ENCODE assay signal across 15 cellular contexts in genomic region chr7:1616741-1617140, GRCh38. TPM values are rescaled to one million over a fixed set of nuclear protein-coding genes. Genes with fewer than 3 reads are reported as not detected.
DNase-seq lines count a peak whose midpoint lies in the region; ATAC-seq and TF ChIP-seq lines count a peak whose summit lies in the region.
"Had no signal": no experiment of that assay in that cellular context is flagged by ENCODE, and none has a peak within 500 bp of the region (broad histone marks: within the 10 kb centered on the region; RNA-seq: fewer than 3 reads in every experiment).

No MANE protein-coding gene starts in this region.

- peaks cover 4% of the 10 kb centered on the region; the same call in 1 of the 2 replicates for H4K20me1 ChIP-seq in IMR-90 (ENCODE audit: insufficient read depth, low read length)

- H2BK120ac ChIP-seq in IMR-90 (ENCODE audit: low read depth, low read length): no peak overlapping the region

- no peak overlapping the region for H4K91ac ChIP-seq in IMR-90 (ENCODE audit: insufficient read depth, low read depth, low read length)

- H3K27me3 ChIP-seq in IMR-90 (ENCODE audit: control insufficient read depth, insufficient read depth, low read length) (peaks cover 2% of the 10 kb centered on the region; the same call in 1 of the 2 replicates), SJCRH30 (no peaks in the 10 kb centered on the region)
- H3K27me3 ChIP-seq: BE2C had no signal

- H3K9me3 Mint-ChIP-seq in stimulated activated naive CD8-positive, alpha-beta T cell treated with anti-CD3 and anti-CD28 coated beads, Interleukin-15, amount 100 ng/mL, for 72 hours: peaks cover 4 to 18% of the 10 kb centered on the region in 2 donors

- H3K9me1 ChIP-seq in IMR-90 (ENCODE audit: insufficient read depth, low read length): no peaks in the 10 kb centered on the region

- H3K4me1 ChIP-seq in IMR-90 (ENCODE audit: control insufficient read depth, insufficient read depth, low read length): peaks cover 2% of the 10 kb centered on the region
- no peaks in the 10 kb centered on the region for H3K4me1 ChIP-seq in SJCRH30
- H3K4me1 ChIP-seq: BE2C had no signal

- H3K18ac ChIP-seq in IMR-90 (ENCODE audit: low read depth, low read length): no peak overlapping the region

- no peak overlapping the region for H3K56ac ChIP-seq in IMR-90 (ENCODE audit: extremely low read depth, insufficient read depth, low read length)

- no peak overlapping the region for H4K5ac ChIP-seq in IMR-90 (ENCODE audit: low read depth, low read length)

- H2AK5ac ChIP-seq in IMR-90 (ENCODE audit: low read depth, low read length): no peak overlapping the region

- no peak for TF ChIP-seq CTCF in IMR-90 (conservative IDR thresholded peaks at IDR 0.05; ENCODE audit: low read depth, low read length)

- ATAC-seq in stimulated activated naive CD8-positive, alpha-beta T cell treated with anti-CD3 and anti-CD28 coated beads, Interleukin-15, Interleukin-2, amounts not matched to agents 100 U/mL and 50 U/mL, for 24 hours: peak; percentile 24
- ATAC-seq in stimulated activated naive CD8-positive, alpha-beta T cell treated with anti-CD3 and anti-CD28 coated beads, Interleukin-15, amount 100 ng/mL, for 72 hours: no peak
- no peak for ATAC-seq in IMR-90 (ENCODE audit: low read depth)

- H2BK5ac ChIP-seq in IMR-90 (ENCODE audit: low read depth, low read length, poor library complexity, severe bottlenecking): no peak overlapping the region

- TF ChIP-seq RAD21 in IMR-90 (IDR thresholded peaks at IDR 0.05; ENCODE audit: low read length): no peak

- no peak overlapping the region for H3K27ac ChIP-seq in IMR-90 (ENCODE audit: insufficient read depth, low read length)
- H3K27ac ChIP-seq in SJCRH30: no peak overlapping the region
- H3K27ac ChIP-seq: GM23248 had no signal

- intact Hi-C loops in IMR-90 (cut with micrococcal nuclease): no loop called here

- CTCF ChIA-PET in IMR-90 (lab: Yijun Ruan, JAX): no interaction called here

- no peak overlapping the region for H3K14ac ChIP-seq in IMR-90 (replicated peaks; ENCODE audit: low read depth, low read length)

- no peaks in the 10 kb centered on the region for H3K36me3 ChIP-seq in IMR-90 (ENCODE audit: control insufficient read depth, insufficient read depth, low read length)
- no peaks in the 10 kb centered on the region for H3K36me3 ChIP-seq in SJCRH30
- H3K36me3 ChIP-seq: BE2C had no signal

- in situ Hi-C loops in IMR-90 (cut with MboI; ENCODE audit: low sequenced_read_pairs): no loop called here

- no peak for TF ChIP-seq POLR2A in IMR-90 (IDR thresholded peaks at IDR 0.05; ENCODE audit: low read depth, low read length)

- WGBS in IMR-90 (ENCODE audit: extremely low coverage in 2 of 2, insufficient read length in 1 of 2), 2 experiments: 53% methylated on average over 6 of the region's 8 CpGs; no CpG with 5 or more reads in 1 of the 2 experiments

- H3K9me3 ChIP-seq in IMR-90 (ENCODE audit: control insufficient read depth, insufficient read depth, low read length) (no peaks in the 10 kb centered on the region), SJCRH30 (replicated peaks) (no peaks in the 10 kb centered on the region)
- H3K9me3 ChIP-seq: BE2C had no signal

- no peak overlapping the region for H3K4me3 Mint-ChIP-seq in stimulated activated naive CD8-positive, alpha-beta T cell treated with anti-CD3 and anti-CD28 coated beads, Interleukin-15, amount 100 ng/mL, for 72 hours
- H3K4me3 Mint-ChIP-seq: CD4-positive, CD25-positive, alpha-beta regulatory T cell; CD8-positive, alpha-beta memory T cell had no signal

- H3K4me1 Mint-ChIP-seq in stimulated activated naive CD8-positive, alpha-beta T cell treated with anti-CD3 and anti-CD28 coated beads, Interleukin-15, amount 100 ng/mL, for 72 hours: no peaks in the 10 kb centered on the region
- H3K4me1 Mint-ChIP-seq: CD4-positive, CD25-positive, alpha-beta regulatory T cell; CD8-positive, alpha-beta memory T cell had no signal

- dilution Hi-C loops in IMR-90 (cut with HindIII; ENCODE audit: low sequenced_read_pairs, unreplicated experiment): no loop called here

- no peak overlapping the region for H4K8ac ChIP-seq in IMR-90 (ENCODE audit: low read depth in 2 of 2, low read length in 2 of 2)

- BruUV-seq in IMR-90 (replicated peaks; lab: Mats Ljungman, UMichigan): no TSS peak

- no peak overlapping the region for H2BK15ac ChIP-seq in IMR-90 (ENCODE audit: low read depth, low read length)

- no peak overlapping the region for H3K23ac ChIP-seq in IMR-90 (ENCODE audit: low read depth, low read length)

- H3K4ac ChIP-seq in IMR-90 (ENCODE audit: low read depth, low read length): no peak overlapping the region

- H2AK9ac ChIP-seq in IMR-90 (replicated peaks; ENCODE audit: low read depth, low read length, poor library complexity): peak overlapping the region; percentile 70

- no peak overlapping the region for H3K9ac ChIP-seq in IMR-90 (ENCODE audit: low read depth, low read length)
- H3K9ac ChIP-seq: GM23248 had no signal

- H3K27me3 Mint-ChIP-seq in stimulated activated naive CD8-positive, alpha-beta T cell treated with anti-CD3 and anti-CD28 coated beads, Interleukin-15, amount 100 ng/mL, for 72 hours: peaks cover 19% of the 10 kb centered on the region
- H3K27me3 Mint-ChIP-seq: CD4-positive, CD25-positive, alpha-beta regulatory T cell had no signal

- no peak overlapping the region for H3K4me2 ChIP-seq in IMR-90 (ENCODE audit: low read depth, low read length)

- no peak for DNase-seq in stimulated activated naive CD8-positive, alpha-beta T cell treated with anti-CD3 and anti-CD28 coated beads, Interleukin-15, Interleukin-2, amounts not matched to agents 100 U/mL and 50 U/mL, for 24 hours
- no peak for DNase-seq in stimulated activated naive CD8-positive, alpha-beta T cell treated with anti-CD3 and anti-CD28 coated beads, Interleukin-15, amount 100 ng/mL, for 72 hours
- DNase-seq in IMR-90: no peak
- DNase-seq in islet precursor cell: peak; percentile 37
- DNase-seq in SJCRH30: no peak
- DNase-seq in NOMO-1 treated with dmso at 0.1 percent for 144 hours (lab: John Stamatoyannopoulos, UW; ENCODE audit: unreplicated experiment): no peak
- no peak for DNase-seq in superior temporal gyrus (ENCODE audit: extremely low spot score)
- DNase-seq: ACHN; BE2C; C1 segment of cervical spinal cord; CD4-positive, CD25-positive, alpha-beta regulatory T cell; CD8-positive, alpha-beta memory T cell; COR-L47; GM23248; HCEC 1CT had no signal

- H3K27ac Mint-ChIP-seq in stimulated activated naive CD8-positive, alpha-beta T cell treated with anti-CD3 and anti-CD28 coated beads, Interleukin-15, amount 100 ng/mL, for 72 hours: no peak overlapping the region
- H3K27ac Mint-ChIP-seq: CD4-positive, CD25-positive, alpha-beta regulatory T cell had no signal

- POLR2A ChIA-PET in IMR-90 (lab: Charles Lee; ENCODE audit: unreplicated experiment): no interaction called here

- no peaks in the 10 kb centered on the region for H3K79me1 ChIP-seq in IMR-90 (ENCODE audit: low read depth in 1 of 2, low read length in 2 of 2)

- peak overlapping the region; percentile 32 for H2AFZ ChIP-seq in IMR-90 (replicated peaks; ENCODE audit: low read length, poor library complexity)
- H2AFZ ChIP-seq: GM23248 had no signal

- no peak overlapping the region for H2BK20ac ChIP-seq in IMR-90 (ENCODE audit: low read depth, low read length)

- no peak overlapping the region for H3K4me3 ChIP-seq in IMR-90 (ENCODE audit: insufficient read depth, low read depth, low read length)
- H3K4me3 ChIP-seq in SJCRH30: no peak overlapping the region
- H3K4me3 ChIP-seq: GM23248 had no signal

TF ChIP-seq in IMR-90, 13 proteins besides CTCF, POLR2A, EP300 and RAD21:
- no peak for TF ChIP-seq MXI1 (IDR thresholded peaks at IDR 0.05; ENCODE audit: borderline replicate concordance, low read depth, low read length)
- TF ChIP-seq MAZ (IDR thresholded peaks at IDR 0.05; ENCODE audit: borderline replicate concordance, low read depth, low read length): no peak
- TF ChIP-seq RCOR1 (IDR thresholded peaks at IDR 0.05; ENCODE audit: insufficient replicate concordance, low read length): no peak

RNA-seq across cellular contexts. Expression of gene PSMG3, which starts 46.9 kb away (rescaled TPM):
- 30.6 and 37.3 TPM in 2 replicates for total RNA-seq in IMR-90 (2012; rRNA removed)
- polyA plus RNA-seq in IMR-90 (2012; rRNA removed): 52.5 and 54.1 TPM in 2 replicates
- 44.0 and 63.2 TPM in 2 replicates for polyA plus RNA-seq in IMR-90 (2012; cell fraction: cytosol; rRNA removed)
- 74.3 and 81.9 TPM in 2 replicates for polyA plus RNA-seq in IMR-90 (2012; cell fraction: nucleus; rRNA removed; ENCODE audit: low replicate concordance)
- 22.5 and 28.9 TPM in 2 replicates for total RNA-seq in SJCRH30 (2014; rRNA removed; shearing (Covaris generic))

RNA-seq across cellular contexts. Expression of gene ELFN1, which starts 53.3 kb away (rescaled TPM):
- 1.6 and 2.2 TPM in 2 replicates for total RNA-seq in IMR-90 (2012; rRNA removed)
- 5.2 and 7.8 TPM in 2 replicates for polyA plus RNA-seq in IMR-90 (2012; rRNA removed)
- polyA plus RNA-seq in IMR-90 (2012; cell fraction: cytosol; rRNA removed): 3.9 and 10.2 TPM in 2 replicates
- 3.8 and 9.6 TPM in 2 replicates for polyA plus RNA-seq in IMR-90 (2012; cell fraction: nucleus; rRNA removed; ENCODE audit: low replicate concordance)
- 1.3 and 1.7 TPM in 2 replicates for total RNA-seq in SJCRH30 (2014; rRNA removed; shearing (Covaris generic))
- total RNA-seq: CD4-positive, CD25-positive, alpha-beta regulatory T cell had no signal
- polyA plus RNA-seq: CD4-positive, CD25-positive, alpha-beta regulatory T cell had no signal
